Comparison of ENCODE assay signal across 13 cellular contexts in the genomic region with DNA sequence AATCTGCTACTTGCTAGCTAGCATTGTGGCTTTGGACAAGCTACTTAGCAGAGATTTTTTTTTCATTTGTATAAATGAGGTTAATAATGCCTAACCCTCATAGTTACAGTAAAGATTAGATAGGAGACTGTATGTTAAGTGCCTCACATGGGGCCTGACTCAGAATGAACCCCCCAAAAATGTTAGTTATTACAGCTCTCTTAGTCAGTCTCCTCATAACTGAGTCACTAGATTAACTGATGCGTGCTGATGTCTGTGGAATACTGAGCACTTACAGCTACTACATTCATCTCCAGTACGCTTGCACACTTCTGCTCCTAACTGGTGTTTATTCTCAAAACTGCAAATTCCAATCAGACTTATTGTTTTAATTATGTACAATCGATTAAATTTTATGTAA.
DNase-seq lines count a peak whose midpoint lies in the region; FAIRE-seq and TF ChIP-seq lines count a peak whose summit lies in the region.
"Had no signal": no experiment of that assay in that cellular context is flagged by ENCODE, and none has a peak within 500 bp of the region (broad histone marks: within the 10 kb centered on the region; RNA-seq: fewer than 3 reads in every experiment).

No MANE protein-coding gene starts in this region.

- intact Hi-C loops in ovary (cut with DNase I) = no loop called here

- DNase-seq in AG20443 (ENCODE audit: low spot score) (peak; percentile 60), LHCN-M2 (ENCODE audit: low read depth) (peak; percentile 90), astrocyte of the hippocampus (ENCODE audit: low read depth, low spot score) (peak; percentile 76), kidney glomerular epithelial cell (lab: John Stamatoyannopoulos, UW) (peak; percentile 89), ovary (no peak), islet precursor cell (no peak), GM12892 (ENCODE audit: insufficient read length) (no peak)
- no peak for DNase-seq in stimulated activated naive CD4-positive, alpha-beta T cell treated with Interleukin-2 at 50 U/mL for 16 hours (lab: John Stamatoyannopoulos, UW)
- DNase-seq: activated CD8-positive, alpha-beta memory T cell treated with anti-CD3 and anti-CD28 coated beads, Interleukin-2, amount 50 U/mL, for 4 hours; CD4-positive, alpha-beta memory T cell; effector memory CD8-positive, alpha-beta T cell; NCI-H1092; SHP77 treated with DMSO at 0.1 percent for 48 hours had no signal

- no peak for FAIRE-seq in GM12892 (lab: Jason Lieb, UNC)

- no peak for TF ChIP-seq CTCF in ovary (IDR thresholded peaks at IDR 0.05)

- H3K36me3 ChIP-seq in ovary = no peaks in the 10 kb centered on the region

- H3K27ac ChIP-seq in ovary = no peak overlapping the region

- H3K4me3 ChIP-seq in ovary = no peak overlapping the region

- no peaks in the 10 kb centered on the region for H3K4me1 ChIP-seq in ovary (ENCODE audit: insufficient read depth)

- H3K9me3 ChIP-seq in ovary = no peaks in the 10 kb centered on the region

- no peaks in the 10 kb centered on the region for H3K27me3 ChIP-seq in ovary

- WGBS in ovary, 3 donors = 83 to 85% (median 83%) methylated on average over 3 of the region's 3 CpGs

- no peak for TF ChIP-seq EP300 in ovary (IDR thresholded peaks at IDR 0.05)

- TF ChIP-seq POLR2A in ovary (IDR thresholded peaks at IDR 0.05) (no peak), GM12892 (IDR thresholded peaks at IDR 0.05; ENCODE audit: low read depth, low read length) (no peak)

Comparison
In these comparisons a context has a peak if more than half of its experiments do, and no peak if none do; other contexts are left out.
1. DNase-seq: peak in AG20443 (single experiment), LHCN-M2 (single experiment), astrocyte of the hippocampus (single experiment) and kidney glomerular epithelial cell (single experiment); none in ovary (0 of 5), islet precursor cell (single experiment), stimulated activated naive CD4-positive, alpha-beta T cell treated with Interleukin-2 at 50 U/mL for 16 hours (single experiment) and GM12892 (single experiment).